In genomic region chr20:48681201-48681881, GRCh38 we compare ENCODE assay signal across 19 cellular contexts.
"Had no signal": no experiment of that assay in that cellular context is flagged by ENCODE, and none has a peak within 500 bp of the region (broad histone marks: within the 10 kb centered on the region; RNA-seq: fewer than 3 reads in every experiment).

No MANE protein-coding gene starts in this region.

- ATAC-seq: stimulated activated naive B cell treated with anti-CD40 and anti-IgM and Interleukin-4, amounts not matched to agents 10 μg/mL and 1 μg/mL and 100 μg/mL, for 72 hours; upper lobe of right lung had no signal

- DNase-seq: activated CD4-positive, alpha-beta memory T cell treated with anti-CD3 and anti-CD28 coated beads for 36 hours; activated CD4-positive, alpha-beta T cell treated with anti-CD3 and anti-CD28 coated beads for 1 hour; activated gamma-delta T cell; activated naive CD8-positive, alpha-beta T cell treated with anti-CD3 and anti-CD28 coated beads for 36 hours; activated T-cell treated with anti-CD3 and anti-CD28 coated beads, Interleukin-2, amount 50 U/mL, for 48 hours; anterior cingulate cortex; caudate nucleus; cortex of kidney; effector memory CD4-positive, alpha-beta T cell; immature natural killer cell; naive thymus-derived CD4-positive, alpha-beta T cell; stimulated activated CD4-positive, alpha-beta T cell treated with anti-CD3 and anti-CD28 coated beads, Interleukin-1b, Interleukin-23, amount 100 ng/mL, for 48 hours; stimulated activated naive B cell treated with anti-CD40 and anti-IgM and Interleukin-4, amounts not matched to agents 10 μg/mL and 1 μg/mL and 100 μg/mL, for 72 hours; upper lobe of right lung had no signal

- H3K27ac Mint-ChIP-seq: activated CD4-positive, alpha-beta memory T cell treated with anti-CD3 and anti-CD28 coated beads for 36 hours; activated naive CD8-positive, alpha-beta T cell treated with anti-CD3 and anti-CD28 coated beads for 36 hours; immature natural killer cell; naive thymus-derived CD4-positive, alpha-beta T cell; stimulated activated naive B cell treated with anti-CD40 and anti-IgM and Interleukin-4, amounts not matched to agents 10 μg/mL and 1 μg/mL and 100 μg/mL, for 72 hours had no signal

- H3K9me3 ChIP-seq: neutrophil, right atrium auricular region, suprapubic skin, upper lobe of right lung had no signal

- H3K4me3 ChIP-seq: lung, right atrium auricular region, smooth muscle cell, suprapubic skin, upper lobe of right lung had no signal

- H3K27ac ChIP-seq: suprapubic skin had no signal

- H3K9me3 Mint-ChIP-seq: activated CD4-positive, alpha-beta memory T cell treated with anti-CD3 and anti-CD28 coated beads for 36 hours; activated naive CD8-positive, alpha-beta T cell treated with anti-CD3 and anti-CD28 coated beads for 36 hours; immature natural killer cell; stimulated activated naive B cell treated with anti-CD40 and anti-IgM and Interleukin-4, amounts not matched to agents 10 μg/mL and 1 μg/mL and 100 μg/mL, for 72 hours had no signal

- H3K27me3 ChIP-seq: neutrophil, right atrium auricular region, suprapubic skin, upper lobe of right lung had no signal

- H3K4me1 Mint-ChIP-seq: activated naive CD8-positive, alpha-beta T cell treated with anti-CD3 and anti-CD28 coated beads for 36 hours had no signal

- H3K4me3 Mint-ChIP-seq: activated CD4-positive, alpha-beta memory T cell treated with anti-CD3 and anti-CD28 coated beads for 36 hours; activated naive CD8-positive, alpha-beta T cell treated with anti-CD3 and anti-CD28 coated beads for 36 hours; immature natural killer cell; naive thymus-derived CD4-positive, alpha-beta T cell; stimulated activated naive B cell treated with anti-CD40 and anti-IgM and Interleukin-4, amounts not matched to agents 10 μg/mL and 1 μg/mL and 100 μg/mL, for 72 hours had no signal
